11 cellular contexts compared by ENCODE assay signal in genomic region chr1:92480813-92481597, GRCh38. TPM values are rescaled to one million over a fixed set of nuclear protein-coding genes. Genes with fewer than 3 reads are reported as not detected.
DNase-seq lines count a peak whose midpoint lies in the region; ATAC-seq and TF ChIP-seq lines count a peak whose summit lies in the region.
"Had no signal": no experiment of that assay in that cellular context is flagged by ENCODE, and none has a peak within 500 bp of the region (broad histone marks: within the 10 kb centered on the region; RNA-seq: fewer than 3 reads in every experiment).

No MANE protein-coding gene starts in this region.

- intact Hi-C loops in Right ventricle myocardium superior (cut with DNase I): no loop called here

- H3K27me3 ChIP-seq in cardiac muscle cell: peaks cover 100% of the 10 kb centered on the region
- no peaks in the 10 kb centered on the region for H3K27me3 ChIP-seq in thoracic aorta (replicated peaks; ENCODE audit: insufficient read depth)

- ATAC-seq in Right ventricle myocardium superior (ENCODE audit: poor library complexity) (no peak), thoracic aorta (ENCODE audit: insufficient number of reproducible peaks, low FRiP score, low read depth) (no peak)

- peak overlapping the region; percentile 11 for H3K4me3 ChIP-seq in cardiac muscle cell
- peak overlapping the region; percentile 14 for H3K4me3 ChIP-seq in mesodermal cell (ENCODE audit: extremely low read depth, insufficient read depth, low read length, poor library complexity, severe bottlenecking)
- peak overlapping the region; percentile 72 for H3K4me3 ChIP-seq in thoracic aorta

- H3K27ac ChIP-seq in cardiac muscle cell (no peak overlapping the region), mesodermal cell (ENCODE audit: low read depth, low read length, severe bottlenecking) (no peak overlapping the region), thoracic aorta (no peak overlapping the region)

- H3K4me1 ChIP-seq in cardiac muscle cell (ENCODE audit: low read depth) (peaks cover 19% of the 10 kb centered on the region), mesodermal cell (ENCODE audit: control insufficient read depth, insufficient read depth, low read length, poor library complexity, severe bottlenecking) (peaks cover 41% of the 10 kb centered on the region), thoracic aorta (ENCODE audit: control insufficient read depth in 1 of 2, low read depth in 2 of 2) (peaks cover 40 to 58% of the 10 kb centered on the region in 2 donors)

- H3K36me3 ChIP-seq in cardiac muscle cell (no peaks in the 10 kb centered on the region), mesodermal cell (ENCODE audit: control insufficient read depth, insufficient read depth, low read length) (peaks cover 2% of the 10 kb centered on the region), thoracic aorta (no peaks in the 10 kb centered on the region)

- 4 to 5% methylated on average over 52 to 62 of the region's 65 CpGs for WGBS in mesodermal cell (ENCODE audit: insufficient coverage in 2 of 2), 2 experiments

- TF ChIP-seq CTCF in cardiac muscle cell (IDR thresholded peaks at IDR 0.05; ENCODE audit: low read depth, low read length): no peak
- TF ChIP-seq CTCF in thoracic aorta (IDR thresholded peaks at IDR 0.05): no peak

- DNase-seq in cardiac muscle cell (ENCODE audit: low read depth in 1 of 2, low spot score in 1 of 2): peak in 1 of 2 donors; percentile 23
- DNase-seq in Right ventricle myocardium superior: no peak
- peak; percentile 30 for DNase-seq in astrocyte of the hippocampus (ENCODE audit: low read depth, low spot score)
- DNase-seq in thoracic aorta (ENCODE audit: low spot score): no peak
- no peak for DNase-seq in NCI-H345 (lab: John Stamatoyannopoulos, UW)
- no peak for DNase-seq in medulla oblongata (ENCODE audit: extremely low spot score)
- DNase-seq in NCI-H2171 (lab: John Stamatoyannopoulos, UW): no peak
- DNase-seq: activated CD4-positive, alpha-beta T cell treated with anti-CD3 and anti-CD28 coated beads, Interleukin-2, amount 50 U/mL, for 1 hour; NCI-H1436; substantia nigra had no signal

- H3K9me3 ChIP-seq in cardiac muscle cell (ENCODE audit: low read depth): no peaks in the 10 kb centered on the region
- no peaks in the 10 kb centered on the region for H3K9me3 ChIP-seq in mesodermal cell (ENCODE audit: control insufficient read depth, low read length)
- H3K9me3 ChIP-seq in thoracic aorta: no peaks in the 10 kb centered on the region

RNA-seq across cellular contexts. Expression of gene GFI1, which starts 5.7 kb away (rescaled TPM):
- total RNA-seq in cardiac muscle cell (0.12 and 0.32 TPM in 2 replicates), Right ventricle myocardium superior (0.19 TPM), thoracic aorta (1 to 10 TPM in 1 of 2 donors, under 1 TPM in 1; 0.71 to 2.4 TPM)
- not detected in 2 replicates for polyA plus RNA-seq in cardiac muscle cell
- 4.6 TPM for polyA plus RNA-seq in mesodermal cell (2013, experiment 1 of 2)
- polyA plus RNA-seq in mesodermal cell (2013, experiment 2 of 2): 2.3 TPM

Comparison
In these comparisons a context has a peak if more than half of its experiments do, and no peak if none do; other contexts are left out.
1. H3K4me3 ChIP-seq: peak in every context shown above with its lines; median percentile 72 in thoracic aorta; 14 in mesodermal cell; 11 in cardiac muscle cell.